In genomic region chr4:1536579-1537409, GRCh38 we compare ENCODE assay signal across 23 cellular contexts.
DNase-seq lines count a peak whose midpoint lies in the region; ATAC-seq and TF ChIP-seq lines count a peak whose summit lies in the region.
"Had no signal": no experiment of that assay in that cellular context is flagged by ENCODE, and none has a peak within 500 bp of the region (broad histone marks: within the 10 kb centered on the region; RNA-seq: fewer than 3 reads in every experiment).

No MANE protein-coding gene starts in this region.

- H2BK120ac ChIP-seq in neuronal stem cell (ENCODE audit: low read depth, low read length) = peak overlapping the region; percentile 94

- H2AK5ac ChIP-seq in neuronal stem cell (ENCODE audit: low read depth, low read length) = peak overlapping the region; percentile 99

- no CpG with 5 or more reads among the region's 42 CpGs for WGBS in neuronal stem cell (ENCODE audit: extremely low coverage in 2 of 2, insufficient read length in 2 of 2, insufficient replicate concordance in 1 of 2), 2 donors

- no peak overlapping the region for H3K4me3 Mint-ChIP-seq in natural killer cell treated with Interleukin-12 subunit alpha and Interleukin-12 subunit beta and Interleukin-15 and Interleukin-18, amount 100 ng/mL, for 72 hours
- H3K4me3 Mint-ChIP-seq in natural killer cell = no peak overlapping the region
- H3K4me3 Mint-ChIP-seq: CD4-positive, CD25-positive, alpha-beta regulatory T cell had no signal

- H3K4me1 ChIP-seq in neuronal stem cell (ENCODE audit: control insufficient read depth in 2 of 2, insufficient read depth in 1 of 2, low read depth in 1 of 2, low read length in 2 of 2) = peaks cover 0 to 5% of the 10 kb centered on the region in 2 donors
- H3K4me1 ChIP-seq: A549, HAP-1 had no signal

- no peak for ATAC-seq in natural killer cell treated with Interleukin-12 subunit alpha and Interleukin-12 subunit beta and Interleukin-15 and Interleukin-18, amount 100 ng/mL, for 72 hours
- no peak for ATAC-seq in natural killer cell
- no peak for ATAC-seq in left ventricle myocardium superior
- no peak for ATAC-seq in GM18909 (IDR thresholded peaks at IDR 0.05; ENCODE audit: poor library complexity, unreplicated experiment)
- ATAC-seq: A549, SK-N-SH treated with all-trans-retinoic acid at 6 μM for 48 hours had no signal

- H3K27ac ChIP-seq in neuronal stem cell (replicated peaks; ENCODE audit: low read length) (no peak overlapping the region), coronary artery (no peak overlapping the region)
- H3K27ac ChIP-seq: A549, RWPE1 had no signal

- peaks cover 0 to 47% (median 4%) of the 10 kb centered on the region in 3 experiments for H3K27me3 ChIP-seq in neuronal stem cell (ENCODE audit: control insufficient read depth in 3 of 3, insufficient read depth in 3 of 3, low read depth in 1 of 3, low read length in 3 of 3)

- peak overlapping the region in 1 of 2 donors; percentile 47 for H3K4me3 ChIP-seq in neuronal stem cell (ENCODE audit: low read length in 2 of 2)
- no peak overlapping the region for H3K4me3 ChIP-seq in coronary artery
- H3K4me3 ChIP-seq: A549, HAP-1 had no signal

- no peaks in the 10 kb centered on the region for H3K79me1 ChIP-seq in neuronal stem cell (ENCODE audit: low read depth, low read length)

- peak overlapping the region; percentile 77 for H3K9ac ChIP-seq in neuronal stem cell (ENCODE audit: low read depth, low read length, poor library complexity)

- peak overlapping the region; percentile 60 for H2BK5ac ChIP-seq in neuronal stem cell (ENCODE audit: low read length)

- peak overlapping the region; percentile 97 for H4K91ac ChIP-seq in neuronal stem cell (ENCODE audit: low read depth, low read length, poor library complexity)

- peaks cover 0 to 3% of the 10 kb centered on the region in 2 donors for H3K9me3 ChIP-seq in neuronal stem cell (replicated peaks in 1 of 2; ENCODE audit: control insufficient read depth in 2 of 2, insufficient read depth in 1 of 2, low read depth in 1 of 2, low read length in 2 of 2)
- H3K9me3 ChIP-seq: A549, HAP-1 had no signal

- DNase-seq in natural killer cell treated with Interleukin-12 subunit alpha and Interleukin-12 subunit beta and Interleukin-15 and Interleukin-18, amount 100 ng/mL, for 72 hours (ENCODE audit: low spot score) = peak; percentile 45
- DNase-seq in natural killer cell = no peak
- DNase-seq in left ventricle myocardium superior = peak; percentile 18
- no peak for DNase-seq in neuronal stem cell (ENCODE audit: low spot score)
- no peak for DNase-seq in germinal center (ENCODE audit: low spot score)
- no peak for DNase-seq in coronary artery (ENCODE audit: low spot score)
- DNase-seq: CD4-positive, CD25-positive, alpha-beta regulatory T cell; COR-L47; DMS79; Karpas-422; NCI-H1694; NCI-H2081; NCI-H2171; NCI-H345; NCI-H524; NCI-H774; NK-92 treated with Interleukin-12 subunit alpha and Interleukin-12 subunit beta, amount 100 ng/mL, for 24 hours had no signal

- peak overlapping the region; percentile 85 for H2BK15ac ChIP-seq in neuronal stem cell (ENCODE audit: low read length)

- H3K27ac Mint-ChIP-seq in natural killer cell treated with Interleukin-12 subunit alpha and Interleukin-12 subunit beta and Interleukin-15 and Interleukin-18, amount 100 ng/mL, for 72 hours = no peak overlapping the region
- H3K27ac Mint-ChIP-seq in natural killer cell = no peak overlapping the region
- H3K27ac Mint-ChIP-seq: IgD-negative memory B cell had no signal

- no peak overlapping the region for H3K4me2 ChIP-seq in neuronal stem cell (ENCODE audit: insufficient read depth, low read length, poor library complexity, severe bottlenecking)
- H3K4me2 ChIP-seq: A549 had no signal

- H3K9me3 Mint-ChIP-seq in natural killer cell treated with Interleukin-12 subunit alpha and Interleukin-12 subunit beta and Interleukin-15 and Interleukin-18, amount 100 ng/mL, for 72 hours = no peaks in the 10 kb centered on the region
- no peaks in the 10 kb centered on the region for H3K9me3 Mint-ChIP-seq in natural killer cell
- H3K9me3 Mint-ChIP-seq: CD4-positive, CD25-positive, alpha-beta regulatory T cell; IgD-negative memory B cell had no signal

- peak overlapping the region; percentile 98 for H2BK12ac ChIP-seq in neuronal stem cell (ENCODE audit: low read length)

- H3K23ac ChIP-seq in neuronal stem cell (ENCODE audit: low read depth, low read length, poor library complexity) = peak overlapping the region; percentile 91

- H4K8ac ChIP-seq in neuronal stem cell (ENCODE audit: low read depth, low read length) = peak overlapping the region; percentile 92

- H3K14ac ChIP-seq in neuronal stem cell (ENCODE audit: low read length) = peak overlapping the region; percentile 82

- H3K4me1 Mint-ChIP-seq in natural killer cell treated with Interleukin-12 subunit alpha and Interleukin-12 subunit beta and Interleukin-15 and Interleukin-18, amount 100 ng/mL, for 72 hours (ENCODE audit: low read depth in 2 of 2) = no peaks in the 10 kb centered on the region
- H3K4me1 Mint-ChIP-seq in natural killer cell = no peaks in the 10 kb centered on the region
- H3K4me1 Mint-ChIP-seq: IgD-negative memory B cell had no signal

- no peak overlapping the region for H2AFZ ChIP-seq in neuronal stem cell (ENCODE audit: low read length)

- no peaks in the 10 kb centered on the region for H3K27me3 Mint-ChIP-seq in natural killer cell treated with Interleukin-12 subunit alpha and Interleukin-12 subunit beta and Interleukin-15 and Interleukin-18, amount 100 ng/mL, for 72 hours
- H3K27me3 Mint-ChIP-seq in natural killer cell (ENCODE audit: low read depth in 2 of 2) = peaks cover 0 to 5% of the 10 kb centered on the region in 2 donors

- H3K36me3 ChIP-seq in neuronal stem cell (replicated peaks in 1 of 2; ENCODE audit: control insufficient read depth in 2 of 2, insufficient read depth in 2 of 2, low read length in 2 of 2) = peaks cover 0 to under 1% of the 10 kb centered on the region in 2 donors
- H3K36me3 ChIP-seq: HAP-1 had no signal

- TF ChIP-seq CTCF in natural killer cell (IDR thresholded peaks at IDR 0.05) (no peak), coronary artery (IDR thresholded peaks at IDR 0.05) (no peak)

- H3K36me3 Mint-ChIP-seq in natural killer cell treated with Interleukin-12 subunit alpha and Interleukin-12 subunit beta and Interleukin-15 and Interleukin-18, amount 100 ng/mL, for 72 hours = no peaks in the 10 kb centered on the region
- H3K36me3 Mint-ChIP-seq in natural killer cell = no peaks in the 10 kb centered on the region
- H3K36me3 Mint-ChIP-seq: CD4-positive, CD25-positive, alpha-beta regulatory T cell; IgD-negative memory B cell had no signal

- H3K18ac ChIP-seq in neuronal stem cell (ENCODE audit: low read length) = peak overlapping the region; percentile 64

- intact Hi-C loops in natural killer cell (cut with micrococcal nuclease) (no loop called here), left ventricle myocardium superior (cut with micrococcal nuclease) (no loop called here)

- peak overlapping the region; percentile 93 for H3K4ac ChIP-seq in neuronal stem cell (ENCODE audit: low read length)

Comparison
In these comparisons a context has a peak if more than half of its experiments do, and no peak if none do; other contexts are left out.
1. DNase-seq: peak in natural killer cell treated with Interleukin-12 subunit alpha and Interleukin-12 subunit beta and Interleukin-15 and Interleukin-18, amount 100 ng/mL, for 72 hours (single experiment) and left ventricle myocardium superior (single experiment); none in natural killer cell (single experiment), neuronal stem cell (single experiment), germinal center (single experiment) and coronary artery (single experiment).